In genomic region chr3:184659797-184660301, GRCh38 we compare ENCODE assay signal across 13 cellular contexts. TPM values are rescaled to one million over a fixed set of nuclear protein-coding genes. Genes with fewer than 3 reads are reported as not detected.
DNase-seq lines count a peak whose midpoint lies in the region; ATAC-seq and TF ChIP-seq lines count a peak whose summit lies in the region.
"Had no signal": no experiment of that assay in that cellular context is flagged by ENCODE, and none has a peak within 500 bp of the region (broad histone marks: within the 10 kb centered on the region; RNA-seq: fewer than 3 reads in every experiment).

No MANE protein-coding gene starts in this region.

- no peak for TF ChIP-seq POLR2A in GM18505 (IDR thresholded peaks at IDR 0.05; ENCODE audit: borderline replicate concordance, extremely low read depth, insufficient read depth, insufficient read length)

- H3K27me3 ChIP-seq in Panc1 (ENCODE audit: control insufficient read depth, insufficient read depth, low read length), result no peaks in the 10 kb centered on the region

- H3K27ac ChIP-seq in Panc1 (ENCODE audit: low read length), result no peak overlapping the region
- H3K27ac ChIP-seq: coronary artery had no signal

- peak; percentile 44 to 56 for DNase-seq in SHP77 (lab: John Stamatoyannopoulos, UW)
- DNase-seq in SHP77 treated with DMSO at 0.1 percent for 48 hours (lab: John Stamatoyannopoulos, UW), result no peak
- no peak for DNase-seq in Panc1 (ENCODE audit: low read depth, low spot score)
- DNase-seq in glomerular visceral epithelial cell (ENCODE audit: extremely low spot score), result peak; percentile 15
- peak; percentile 73 for DNase-seq in skeletal muscle cell (ENCODE audit: low read depth)
- no peak for DNase-seq in kidney glomerular epithelial cell (lab: John Stamatoyannopoulos, UW)
- DNase-seq: activated CD4-positive, CD25-positive, alpha-beta regulatory T cell; activated naive CD8-positive, alpha-beta T cell treated with anti-CD3 and anti-CD28 coated beads, Interleukin-2, amount 10 ng/mL, durations not matched to agents 7 days and 5 days; kidney; stimulated activated CD4-positive, alpha-beta T cell treated with anti-CD3 and anti-CD28 coated beads, Interleukin-12 subunit alpha, Interleukin-12 subunit beta, amount 100 ng/mL, for 4 hours had no signal

- H3K36me3 ChIP-seq in Panc1 (ENCODE audit: control insufficient read depth, insufficient read depth, low read length), result no peaks in the 10 kb centered on the region

- in situ Hi-C loops in Panc1 (cut with HindIII; ENCODE audit: low pct_unique_long_range_greater_than_20kb, low sequenced_read_pairs), result no loop called here

- ATAC-seq in Panc1 (peak; percentile 27; the same call in 1 of the 2 replicates), GM18505 (IDR thresholded peaks at IDR 0.05; ENCODE audit: unreplicated experiment) (no peak), GM19395 (IDR thresholded peaks at IDR 0.05; ENCODE audit: unreplicated experiment) (no peak)

- TF ChIP-seq CTCF in Panc1 (IDR thresholded peaks at IDR 0.05), result no peak

- no TSS peak for BruUV-seq in Panc1 (replicated peaks; lab: Mats Ljungman, UMichigan)

- POLR2A ChIA-PET in Panc1 (lab: Charles Lee), result no interaction called here

- CTCF ChIA-PET in Panc1 (lab: Charles Lee), result interaction anchor here (0.6 kb wide), 1 partner anchor 148 kb away, joined by 6 read pairs; no protein-coding TSS in a partner anchor

- no peak overlapping the region for H3K4me3 ChIP-seq in Panc1 (ENCODE audit: low read depth in 2 of 2, low read length in 2 of 2)
- H3K4me3 ChIP-seq in skeletal muscle cell (ENCODE audit: low read depth, low read length), result no peak overlapping the region
- H3K4me3 ChIP-seq: coronary artery had no signal

- H3K9me3 ChIP-seq in Panc1 (ENCODE audit: control insufficient read depth, insufficient read depth, low read depth, low read length), result no peaks in the 10 kb centered on the region

- no peaks in the 10 kb centered on the region; the same call in 1 of the 2 replicates for H3K4me1 ChIP-seq in Panc1 (ENCODE audit: control insufficient read depth, insufficient read depth, low read length)

- intact Hi-C loops in Panc1 (cut with micrococcal nuclease; ENCODE audit: unreplicated experiment), result no loop called here

RNA-seq across cellular contexts. Expression of gene MAGEF1, which starts 52.0 kb away (rescaled TPM):
- 27.7 TPM for total RNA-seq in Panc1 (2021; ENCODE audit: unreplicated experiment)
- 33.6 TPM for polyA plus RNA-seq in Panc1 (2012; ENCODE audit: insufficient read length)

Comparison
In these comparisons a context has a peak if more than half of its experiments do, and no peak if none do; other contexts are left out.
1. DNase-seq: peak in SHP77 (2 of 2), glomerular visceral epithelial cell (single experiment) and skeletal muscle cell (single experiment); none in SHP77 treated with DMSO at 0.1 percent for 48 hours (single experiment), Panc1 (single experiment) and kidney glomerular epithelial cell (single experiment).